In genomic region chr13:24225062-24225461, GRCh38 we compare ENCODE assay signal across 12 cellular contexts.
"Had no signal": no experiment of that assay in that cellular context is flagged by ENCODE, and none has a peak within 500 bp of the region (broad histone marks: within the 10 kb centered on the region; RNA-seq: fewer than 3 reads in every experiment).

No MANE protein-coding gene starts in this region.

- H3K27ac Mint-ChIP-seq: T-helper 2 cell treated with Interferon-gamma antibody and Interleukin-4, amounts not matched to agents 5 μg/mL and 100 μg/mL, for 36 hours had no signal

- H3K4me1 ChIP-seq: breast epithelium had no signal

- H3K9me3 Mint-ChIP-seq: activated CD4-positive, alpha-beta memory T cell treated with anti-CD3 and anti-CD28 coated beads, Interleukin-2, amount 10 ng/mL, durations not matched to agents 7 days and 5 days; T-helper 2 cell treated with Interferon-gamma antibody and Interleukin-4, amounts not matched to agents 5 μg/mL and 100 μg/mL, for 36 hours had no signal

- H3K4me3 Mint-ChIP-seq: activated CD4-positive, alpha-beta memory T cell treated with anti-CD3 and anti-CD28 coated beads, Interleukin-2, amount 10 ng/mL, durations not matched to agents 7 days and 5 days had no signal

- H3K4me3 ChIP-seq: breast epithelium, left lung, tibial nerve had no signal

- ATAC-seq: left lung had no signal

- H3K9me3 ChIP-seq: breast epithelium, left lung, neutrophil, tibial nerve had no signal

- DNase-seq: activated CD4-positive, alpha-beta memory T cell treated with anti-CD3 and anti-CD28 coated beads, Interleukin-2, amount 10 ng/mL, durations not matched to agents 7 days and 5 days; activated CD8-positive, alpha-beta memory T cell treated with anti-CD3 and anti-CD28 coated beads, Interleukin-2, amount 50 U/mL, for 4 hours; activated naive CD4-positive, alpha-beta T cell; foreskin melanocyte; islet precursor cell; mesendoderm; retina had no signal

- H3K36me3 ChIP-seq: breast epithelium, neutrophil had no signal

- H3K27me3 Mint-ChIP-seq: activated CD4-positive, alpha-beta memory T cell treated with anti-CD3 and anti-CD28 coated beads, Interleukin-2, amount 10 ng/mL, durations not matched to agents 7 days and 5 days had no signal

- H3K27ac ChIP-seq: breast epithelium, neutrophil had no signal

- H3K27me3 ChIP-seq: breast epithelium, left lung, neutrophil, tibial nerve had no signal
